In the genomic region with DNA sequence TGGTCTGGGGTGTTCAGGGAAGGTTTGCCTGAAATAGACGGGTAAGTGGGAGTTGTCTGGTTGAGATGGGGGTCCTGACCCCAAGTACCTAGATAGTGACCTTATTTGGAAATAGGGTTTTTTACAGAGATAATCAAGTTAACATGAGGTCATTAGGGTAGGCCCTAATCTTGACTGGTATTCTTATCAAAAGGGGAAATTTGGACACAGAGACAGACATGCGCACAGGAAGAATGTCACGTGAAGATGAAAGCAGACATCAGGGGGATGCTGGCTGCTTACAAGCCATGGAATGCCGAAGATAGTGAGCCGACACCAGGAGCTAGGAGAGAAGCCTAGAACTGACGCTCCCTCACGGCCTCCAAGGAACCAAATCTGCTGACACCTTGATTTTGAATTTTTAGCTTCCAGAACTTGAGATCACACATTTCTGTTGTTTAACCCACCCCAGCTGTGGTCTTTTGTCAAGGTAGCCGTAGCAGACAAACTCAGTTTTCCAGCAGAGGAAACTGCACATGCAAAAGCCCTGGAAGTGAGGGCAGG, we compare ENCODE assay signal across 16 cellular contexts. TPM values are rescaled to one million over a fixed set of nuclear protein-coding genes. Genes with fewer than 3 reads are reported as not detected.
DNase-seq lines count a peak whose midpoint lies in the region; ATAC-seq, FAIRE-seq and TF ChIP-seq lines count a peak whose summit lies in the region.
"Had no signal": no experiment of that assay in that cellular context is flagged by ENCODE, and none has a peak within 500 bp of the region (broad histone marks: within the 10 kb centered on the region; RNA-seq: fewer than 3 reads in every experiment).

No MANE protein-coding gene starts in this region.

- H3K27me3 ChIP-seq in WERI-Rb-1 (ENCODE audit: insufficient read depth, low read depth, severe bottlenecking) = no peaks in the 10 kb centered on the region

- intact Hi-C loops in kidney (cut with DNase I) = no loop called here

- H3K4me3 Mint-ChIP-seq in stimulated activated effector memory CD8-positive, alpha-beta T cell treated with anti-CD3 and anti-CD28 coated beads, Interleukin-12 subunit alpha, Interleukin-12 subunit beta, amount 100 ng/mL, for 72 hours = no peak overlapping the region
- no peak overlapping the region for H3K4me3 Mint-ChIP-seq in progenitor cell of endocrine pancreas (ENCODE audit: low read depth)
- H3K4me3 Mint-ChIP-seq: effector memory CD8-positive, alpha-beta T cell had no signal

- H3K4me1 Mint-ChIP-seq in stimulated activated effector memory CD8-positive, alpha-beta T cell treated with anti-CD3 and anti-CD28 coated beads, Interleukin-12 subunit alpha, Interleukin-12 subunit beta, amount 100 ng/mL, for 72 hours = peaks cover 55% of the 10 kb centered on the region
- H3K4me1 Mint-ChIP-seq in progenitor cell of endocrine pancreas (ENCODE audit: low read depth) = no peaks in the 10 kb centered on the region

- H3K36me3 ChIP-seq in WERI-Rb-1 = no peaks in the 10 kb centered on the region
- no peaks in the 10 kb centered on the region for H3K36me3 ChIP-seq in kidney (ENCODE audit: control insufficient read depth in 1 of 2, insufficient read depth in 2 of 2, low read length in 2 of 2)

- H3K36me3 Mint-ChIP-seq in stimulated activated effector memory CD8-positive, alpha-beta T cell treated with anti-CD3 and anti-CD28 coated beads, Interleukin-12 subunit alpha, Interleukin-12 subunit beta, amount 100 ng/mL, for 72 hours = no peaks in the 10 kb centered on the region
- H3K36me3 Mint-ChIP-seq in progenitor cell of endocrine pancreas (ENCODE audit: insufficient read depth) = no peaks in the 10 kb centered on the region

- H3K9me3 Mint-ChIP-seq in stimulated activated effector memory CD8-positive, alpha-beta T cell treated with anti-CD3 and anti-CD28 coated beads, Interleukin-12 subunit alpha, Interleukin-12 subunit beta, amount 100 ng/mL, for 72 hours = no peaks in the 10 kb centered on the region
- H3K9me3 Mint-ChIP-seq in progenitor cell of endocrine pancreas (ENCODE audit: low read depth) = no peaks in the 10 kb centered on the region
- H3K9me3 Mint-ChIP-seq: effector memory CD8-positive, alpha-beta T cell had no signal

- no peak for FAIRE-seq in kidney (lab: Jason Lieb, UNC)
- FAIRE-seq: bronchial epithelial cell, small intestine, TTC549 had no signal

- peak overlapping the region in 1 of 2 donors; percentile 36 for H3K9ac ChIP-seq in kidney (ENCODE audit: low read length in 2 of 2)

- H3K9me3 ChIP-seq in WERI-Rb-1 (ENCODE audit: severe bottlenecking) (no peaks in the 10 kb centered on the region), kidney (ENCODE audit: control insufficient read depth in 1 of 2, low read length in 2 of 2) (no peaks in the 10 kb centered on the region)

- TF ChIP-seq CTCF in WERI-Rb-1 (IDR thresholded peaks at IDR 0.05; ENCODE audit: low read depth, low read length) (no peak), kidney (IDR thresholded peaks at IDR 0.05; ENCODE audit: borderline replicate concordance, extremely low read depth, insufficient read depth) (no peak), progenitor cell of endocrine pancreas (IDR thresholded peaks at IDR 0.05; ENCODE audit: unreplicated experiment) (no peak), foreskin fibroblast (IDR thresholded peaks at IDR 0.05; ENCODE audit: low read depth, low read length) (no peak)

- peaks cover 4 to 9% of the 10 kb centered on the region in 2 donors for H3K4me1 ChIP-seq in kidney (ENCODE audit: control insufficient read depth in 1 of 2, insufficient read depth in 1 of 2, low read depth in 1 of 2, low read length in 2 of 2)

- no peak overlapping the region for H3K4me3 ChIP-seq in WERI-Rb-1 (ENCODE audit: low read depth, low read length)
- H3K4me3 ChIP-seq in kidney (ENCODE audit: low read length in 2 of 2) = no peak overlapping the region
- no peak overlapping the region for H3K4me3 ChIP-seq in foreskin fibroblast (ENCODE audit: low read depth in 1 of 2, low read length in 2 of 2)

- peak overlapping the region; percentile 65 for H3K27ac Mint-ChIP-seq in stimulated activated effector memory CD8-positive, alpha-beta T cell treated with anti-CD3 and anti-CD28 coated beads, Interleukin-12 subunit alpha, Interleukin-12 subunit beta, amount 100 ng/mL, for 72 hours
- no peak overlapping the region for H3K27ac Mint-ChIP-seq in progenitor cell of endocrine pancreas

- DNase-seq in activated CD4-positive, CD25-positive, alpha-beta regulatory T cell treated with anti-CD3 and anti-CD28 coated beads, Interleukin-2, amount 50 U/mL, for 72 hours = peak; percentile 14
- DNase-seq in activated CD4-positive, CD25-positive, alpha-beta regulatory T cell (lab: John Stamatoyannopoulos, UW) = no peak
- no peak for DNase-seq in WERI-Rb-1
- DNase-seq in kidney = no peak
- DNase-seq in stimulated activated effector memory CD8-positive, alpha-beta T cell treated with anti-CD3 and anti-CD28 coated beads, Interleukin-12 subunit alpha, Interleukin-12 subunit beta, amount 100 ng/mL, for 72 hours (ENCODE audit: low spot score in 2 of 2) = peak in 1 of 2 donors; percentile 47
- DNase-seq in progenitor cell of endocrine pancreas (ENCODE audit: low spot score, unreplicated experiment) = no peak
- DNase-seq in NCI-H345 (lab: John Stamatoyannopoulos, UW) = no peak
- no peak for DNase-seq in foreskin fibroblast
- DNase-seq: activated naive CD4-positive, alpha-beta T cell treated with Interleukin-2 at 50 U/mL for 16 hours; DND-41; effector memory CD8-positive, alpha-beta T cell; H7; NCI-H1105 treated with DMSO at 0.1 percent for 48 hours; small intestine had no signal

- H3K27ac ChIP-seq in WERI-Rb-1 (peak overlapping the region; percentile 17; the same call in 1 of the 2 replicates), kidney (ENCODE audit: low read depth in 2 of 2, low read length in 2 of 2) (peak overlapping the region; percentile 90 to 91)

- ATAC-seq in stimulated activated effector memory CD8-positive, alpha-beta T cell treated with anti-CD3 and anti-CD28 coated beads, Interleukin-12 subunit alpha, Interleukin-12 subunit beta, amount 100 ng/mL, for 72 hours = no peak

- peaks cover 39% of the 10 kb centered on the region for H3K27me3 Mint-ChIP-seq in progenitor cell of endocrine pancreas
- H3K27me3 Mint-ChIP-seq: effector memory CD8-positive, alpha-beta T cell had no signal

RNA-seq across cellular contexts. Expression of a gene that starts 17.1 kb away (rescaled TPM):
- 147 TPM for total RNA-seq in kidney
- 39.4 TPM for polyA plus RNA-seq in kidney (ENCODE audit: insufficient read depth, low read depth, low replicate concordance)
- total RNA-seq in progenitor cell of endocrine pancreas = 1.1 and 1.3 TPM in 2 replicates

Comparison
In these comparisons a context has a peak if more than half of its experiments do, and no peak if none do; other contexts are left out.
1. RNA of a gene that starts 17.1 kb away (total RNA-seq): 147 TPM in kidney (single experiment); 1.1 to 1.3 TPM in progenitor cell of endocrine pancreas; every median in the first group is over 10 times any median in the second.